10 cellular contexts compared by ENCODE assay signal in the genomic region with DNA sequence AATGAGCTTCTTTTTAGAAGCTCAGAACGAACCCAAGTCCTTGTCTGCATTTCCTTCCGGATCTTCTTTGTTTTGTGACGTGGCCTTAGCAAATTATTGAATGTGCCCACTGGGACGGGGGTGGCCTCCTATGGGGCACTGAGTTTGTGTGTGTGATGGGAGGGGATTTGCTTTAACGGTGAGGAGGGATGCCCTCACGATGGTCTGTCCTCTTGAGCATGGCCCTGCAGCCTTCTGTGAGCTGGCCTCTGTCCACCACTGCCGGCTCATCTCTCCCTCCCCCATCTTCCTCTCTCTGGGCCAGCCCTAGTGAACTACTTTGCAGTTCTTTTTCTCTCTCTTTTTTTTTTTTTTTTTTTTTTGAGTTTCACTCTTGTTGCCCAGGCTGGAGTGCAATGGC.
DNase-seq lines count a peak whose midpoint lies in the region; ATAC-seq and TF ChIP-seq lines count a peak whose summit lies in the region.
"Had no signal": no experiment of that assay in that cellular context is flagged by ENCODE, and none has a peak within 500 bp of the region (broad histone marks: within the 10 kb centered on the region; RNA-seq: fewer than 3 reads in every experiment).

No MANE protein-coding gene starts in this region.

- TF ChIP-seq CTCF in esophagus squamous epithelium (IDR thresholded peaks at IDR 0.05): no peak
- no peak for TF ChIP-seq CTCF in upper lobe of right lung (IDR thresholded peaks at IDR 0.05)

- peaks cover 29% of the 10 kb centered on the region for H3K36me3 ChIP-seq in NT2/D1 (ENCODE audit: insufficient read depth, insufficient read length, low read length)
- peaks cover 0 to 29% (median 0%) of the 10 kb centered on the region in 3 donors for H3K36me3 ChIP-seq in esophagus squamous epithelium
- no peaks in the 10 kb centered on the region for H3K36me3 ChIP-seq in upper lobe of right lung

- H3K4me1 ChIP-seq in NT2/D1 (ENCODE audit: insufficient read depth, insufficient read length): peaks cover 3% of the 10 kb centered on the region
- H3K4me1 ChIP-seq in esophagus squamous epithelium: peaks cover 7 to 39% (median 14%) of the 10 kb centered on the region in 3 donors
- peaks cover 16% of the 10 kb centered on the region for H3K4me1 ChIP-seq in upper lobe of right lung

- H3K4me3 ChIP-seq in NT2/D1 (ENCODE audit: insufficient read length, low read depth) (peak overlapping the region; percentile 3), esophagus squamous epithelium (peak overlapping the region in 1 of 4 donors; percentile 18), upper lobe of right lung (no peak overlapping the region)
- H3K4me3 ChIP-seq: GM12878 had no signal

- H3K27ac ChIP-seq in esophagus squamous epithelium: peak overlapping the region; percentile 2 to 86 (median 76)
- H3K27ac ChIP-seq in upper lobe of right lung: peak overlapping the region; percentile 63

- peak overlapping the region; percentile 72 for H3K9ac ChIP-seq in NT2/D1 (ENCODE audit: insufficient read length, low read depth)

- no peak for DNase-seq in NT2/D1 (ENCODE audit: low read depth, low spot score)
- no peak for DNase-seq in esophagus squamous epithelium (lab: John Stamatoyannopoulos, UW)
- peak; percentile 44 for DNase-seq in medulla oblongata (ENCODE audit: extremely low spot score)
- no peak for DNase-seq in upper lobe of right lung
- no peak for DNase-seq in activated naive CD4-positive, alpha-beta T cell (lab: John Stamatoyannopoulos, UW)
- no peak for DNase-seq in T-helper 9 cell
- DNase-seq in LoVo (ENCODE audit: low spot score): no peak
- DNase-seq: stimulated activated CD4-positive, alpha-beta T cell treated with anti-CD3 and anti-CD28 coated beads, Interleukin-4, amount 100 ng/mL, for 1 hour had no signal

- H3K9me3 ChIP-seq in NT2/D1 (ENCODE audit: insufficient read depth, low read length): no peaks in the 10 kb centered on the region
- no peaks in the 10 kb centered on the region for H3K9me3 ChIP-seq in esophagus squamous epithelium
- no peaks in the 10 kb centered on the region for H3K9me3 ChIP-seq in upper lobe of right lung

- no peaks in the 10 kb centered on the region for H3K27me3 ChIP-seq in NT2/D1 (ENCODE audit: insufficient read depth, insufficient read length)
- no peaks in the 10 kb centered on the region for H3K27me3 ChIP-seq in esophagus squamous epithelium
- no peaks in the 10 kb centered on the region for H3K27me3 ChIP-seq in upper lobe of right lung

- peak; percentile 34 for ATAC-seq in upper lobe of right lung
- no peak for ATAC-seq in GM21367 (IDR thresholded peaks at IDR 0.05; ENCODE audit: unreplicated experiment)
- ATAC-seq: GM12878 had no signal

- TF ChIP-seq POLR2A in esophagus squamous epithelium (IDR thresholded peaks at IDR 0.05): no peak

- intact Hi-C loops in esophagus squamous epithelium (cut with DNase I): no loop called here
- intact Hi-C loops in upper lobe of right lung (cut with DNase I): no loop called here

- 37 to 38% methylated on average over 5 to 7 of the region's 7 CpGs for WGBS in esophagus squamous epithelium, 2 donors
